Comparison of ENCODE assay signal across 1 cellular context in the genomic region with DNA sequence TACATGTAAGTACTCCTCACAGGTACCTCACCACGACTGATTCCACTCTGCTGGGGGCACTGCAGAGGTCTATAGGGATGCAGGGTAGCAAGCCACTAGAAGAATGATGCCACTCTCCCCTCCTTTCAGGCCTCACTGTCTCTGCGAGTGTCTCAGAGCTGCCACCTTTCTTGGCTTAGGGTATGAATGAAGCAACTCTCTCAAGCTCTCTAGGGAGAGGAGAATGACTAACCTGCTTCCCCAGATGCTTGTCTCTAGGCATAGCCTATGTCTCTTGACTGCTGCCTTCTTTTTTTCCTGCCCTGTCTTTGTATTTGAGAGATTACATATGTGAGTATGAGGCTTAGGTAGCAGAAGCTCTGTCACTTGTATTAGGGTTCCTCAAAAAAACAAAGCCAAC.
TF ChIP-seq lines count a peak whose summit lies in the region.

No MANE protein-coding gene starts in this region.

TF ChIP-seq in WTC11, 78 proteins besides CTCF, POLR2A, EP300 and RAD21 (continued from another document):
- TF ChIP-seq, protein P1, sequence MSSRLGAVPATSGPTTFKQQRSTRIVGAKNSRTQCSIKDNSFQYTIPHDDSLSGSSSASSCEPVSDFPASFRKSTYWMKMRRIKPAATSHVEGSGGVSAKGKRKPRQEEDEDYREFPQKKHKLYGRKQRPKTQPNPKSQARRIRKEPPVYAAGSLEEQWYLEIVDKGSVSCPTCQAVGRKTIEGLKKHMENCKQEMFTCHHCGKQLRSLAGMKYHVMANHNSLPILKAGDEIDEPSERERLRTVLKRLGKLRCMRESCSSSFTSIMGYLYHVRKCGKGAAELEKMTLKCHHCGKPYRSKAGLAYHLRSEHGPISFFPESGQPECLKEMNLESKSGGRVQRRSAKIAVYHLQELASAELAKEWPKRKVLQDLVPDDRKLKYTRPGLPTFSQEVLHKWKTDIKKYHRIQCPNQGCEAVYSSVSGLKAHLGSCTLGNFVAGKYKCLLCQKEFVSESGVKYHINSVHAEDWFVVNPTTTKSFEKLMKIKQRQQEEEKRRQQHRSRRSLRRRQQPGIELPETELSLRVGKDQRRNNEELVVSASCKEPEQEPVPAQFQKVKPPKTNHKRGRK (CRISPR knock-in tag; IDR thresholded peaks at IDR 0.05; ENCODE audit: borderline replicate concordance), result no peak
- no peak for TF ChIP-seq NFATC4 (CRISPR knock-in tag; IDR thresholded peaks at IDR 0.05)
- no peak for TF ChIP-seq EMX1 (CRISPR knock-in tag; IDR thresholded peaks at IDR 0.05)
- TF ChIP-seq CBFB (CRISPR knock-in tag; IDR thresholded peaks at IDR 0.05; ENCODE audit: low read depth), result no peak
- TF ChIP-seq CREB1 (CRISPR knock-in tag; IDR thresholded peaks at IDR 0.05), result no peak
- TF ChIP-seq, protein P2, sequence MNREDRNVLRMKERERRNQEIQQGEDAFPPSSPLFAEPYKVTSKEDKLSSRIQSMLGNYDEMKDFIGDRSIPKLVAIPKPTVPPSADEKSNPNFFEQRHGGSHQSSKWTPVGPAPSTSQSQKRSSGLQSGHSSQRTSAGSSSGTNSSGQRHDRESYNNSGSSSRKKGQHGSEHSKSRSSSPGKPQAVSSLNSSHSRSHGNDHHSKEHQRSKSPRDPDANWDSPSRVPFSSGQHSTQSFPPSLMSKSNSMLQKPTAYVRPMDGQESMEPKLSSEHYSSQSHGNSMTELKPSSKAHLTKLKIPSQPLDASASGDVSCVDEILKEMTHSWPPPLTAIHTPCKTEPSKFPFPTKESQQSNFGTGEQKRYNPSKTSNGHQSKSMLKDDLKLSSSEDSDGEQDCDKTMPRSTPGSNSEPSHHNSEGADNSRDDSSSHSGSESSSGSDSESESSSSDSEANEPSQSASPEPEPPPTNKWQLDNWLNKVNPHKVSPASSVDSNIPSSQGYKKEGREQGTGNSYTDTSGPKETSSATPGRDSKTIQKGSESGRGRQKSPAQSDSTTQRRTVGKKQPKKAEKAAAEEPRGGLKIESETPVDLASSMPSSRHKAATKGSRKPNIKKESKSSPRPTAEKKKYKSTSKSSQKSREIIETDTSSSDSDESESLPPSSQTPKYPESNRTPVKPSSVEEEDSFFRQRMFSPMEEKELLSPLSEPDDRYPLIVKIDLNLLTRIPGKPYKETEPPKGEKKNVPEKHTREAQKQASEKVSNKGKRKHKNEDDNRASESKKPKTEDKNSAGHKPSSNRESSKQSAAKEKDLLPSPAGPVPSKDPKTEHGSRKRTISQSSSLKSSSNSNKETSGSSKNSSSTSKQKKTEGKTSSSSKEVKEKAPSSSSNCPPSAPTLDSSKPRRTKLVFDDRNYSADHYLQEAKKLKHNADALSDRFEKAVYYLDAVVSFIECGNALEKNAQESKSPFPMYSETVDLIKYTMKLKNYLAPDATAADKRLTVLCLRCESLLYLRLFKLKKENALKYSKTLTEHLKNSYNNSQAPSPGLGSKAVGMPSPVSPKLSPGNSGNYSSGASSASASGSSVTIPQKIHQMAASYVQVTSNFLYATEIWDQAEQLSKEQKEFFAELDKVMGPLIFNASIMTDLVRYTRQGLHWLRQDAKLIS (CRISPR knock-in tag; IDR thresholded peaks at IDR 0.05; ENCODE audit: borderline replicate concordance), result no peak
- TF ChIP-seq, protein P3, sequence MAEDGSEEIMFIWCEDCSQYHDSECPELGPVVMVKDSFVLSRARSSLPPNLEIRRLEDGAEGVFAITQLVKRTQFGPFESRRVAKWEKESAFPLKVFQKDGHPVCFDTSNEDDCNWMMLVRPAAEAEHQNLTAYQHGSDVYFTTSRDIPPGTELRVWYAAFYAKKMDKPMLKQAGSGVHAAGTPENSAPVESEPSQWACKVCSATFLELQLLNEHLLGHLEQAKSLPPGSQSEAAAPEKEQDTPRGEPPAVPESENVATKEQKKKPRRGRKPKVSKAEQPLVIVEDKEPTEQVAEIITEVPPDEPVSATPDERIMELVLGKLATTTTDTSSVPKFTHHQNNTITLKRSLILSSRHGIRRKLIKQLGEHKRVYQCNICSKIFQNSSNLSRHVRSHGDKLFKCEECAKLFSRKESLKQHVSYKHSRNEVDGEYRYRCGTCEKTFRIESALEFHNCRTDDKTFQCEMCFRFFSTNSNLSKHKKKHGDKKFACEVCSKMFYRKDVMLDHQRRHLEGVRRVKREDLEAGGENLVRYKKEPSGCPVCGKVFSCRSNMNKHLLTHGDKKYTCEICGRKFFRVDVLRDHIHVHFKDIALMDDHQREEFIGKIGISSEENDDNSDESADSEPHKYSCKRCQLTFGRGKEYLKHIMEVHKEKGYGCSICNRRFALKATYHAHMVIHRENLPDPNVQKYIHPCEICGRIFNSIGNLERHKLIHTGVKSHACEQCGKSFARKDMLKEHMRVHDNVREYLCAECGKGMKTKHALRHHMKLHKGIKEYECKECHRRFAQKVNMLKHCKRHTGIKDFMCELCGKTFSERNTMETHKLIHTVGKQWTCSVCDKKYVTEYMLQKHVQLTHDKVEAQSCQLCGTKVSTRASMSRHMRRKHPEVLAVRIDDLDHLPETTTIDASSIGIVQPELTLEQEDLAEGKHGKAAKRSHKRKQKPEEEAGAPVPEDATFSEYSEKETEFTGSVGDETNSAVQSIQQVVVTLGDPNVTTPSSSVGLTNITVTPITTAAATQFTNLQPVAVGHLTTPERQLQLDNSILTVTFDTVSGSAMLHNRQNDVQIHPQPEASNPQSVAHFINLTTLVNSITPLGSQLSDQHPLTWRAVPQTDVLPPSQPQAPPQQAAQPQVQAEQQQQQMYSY (CRISPR knock-in tag; IDR thresholded peaks at IDR 0.05), result no peak
- TF ChIP-seq ZNF396 (CRISPR knock-in tag; IDR thresholded peaks at IDR 0.05; ENCODE audit: borderline replicate concordance), result no peak
- TF ChIP-seq, protein P4, sequence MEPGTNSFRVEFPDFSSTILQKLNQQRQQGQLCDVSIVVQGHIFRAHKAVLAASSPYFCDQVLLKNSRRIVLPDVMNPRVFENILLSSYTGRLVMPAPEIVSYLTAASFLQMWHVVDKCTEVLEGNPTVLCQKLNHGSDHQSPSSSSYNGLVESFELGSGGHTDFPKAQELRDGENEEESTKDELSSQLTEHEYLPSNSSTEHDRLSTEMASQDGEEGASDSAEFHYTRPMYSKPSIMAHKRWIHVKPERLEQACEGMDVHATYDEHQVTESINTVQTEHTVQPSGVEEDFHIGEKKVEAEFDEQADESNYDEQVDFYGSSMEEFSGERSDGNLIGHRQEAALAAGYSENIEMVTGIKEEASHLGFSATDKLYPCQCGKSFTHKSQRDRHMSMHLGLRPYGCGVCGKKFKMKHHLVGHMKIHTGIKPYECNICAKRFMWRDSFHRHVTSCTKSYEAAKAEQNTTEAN (CRISPR knock-in tag; IDR thresholded peaks at IDR 0.05), result no peak
- TF ChIP-seq, protein P5, sequence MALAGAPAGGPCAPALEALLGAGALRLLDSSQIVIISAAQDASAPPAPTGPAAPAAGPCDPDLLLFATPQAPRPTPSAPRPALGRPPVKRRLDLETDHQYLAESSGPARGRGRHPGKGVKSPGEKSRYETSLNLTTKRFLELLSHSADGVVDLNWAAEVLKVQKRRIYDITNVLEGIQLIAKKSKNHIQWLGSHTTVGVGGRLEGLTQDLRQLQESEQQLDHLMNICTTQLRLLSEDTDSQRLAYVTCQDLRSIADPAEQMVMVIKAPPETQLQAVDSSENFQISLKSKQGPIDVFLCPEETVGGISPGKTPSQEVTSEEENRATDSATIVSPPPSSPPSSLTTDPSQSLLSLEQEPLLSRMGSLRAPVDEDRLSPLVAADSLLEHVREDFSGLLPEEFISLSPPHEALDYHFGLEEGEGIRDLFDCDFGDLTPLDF (CRISPR knock-in tag; IDR thresholded peaks at IDR 0.05), result no peak
- TF ChIP-seq NR3C1 (CRISPR knock-in tag; conservative IDR thresholded peaks at IDR 0.05; ENCODE audit: low read depth), result no peak
- TF ChIP-seq ZNF232 (CRISPR knock-in tag; IDR thresholded peaks at IDR 0.05), result no peak
